ENCODE assay signal across 8 cellular contexts in the genomic region with DNA sequence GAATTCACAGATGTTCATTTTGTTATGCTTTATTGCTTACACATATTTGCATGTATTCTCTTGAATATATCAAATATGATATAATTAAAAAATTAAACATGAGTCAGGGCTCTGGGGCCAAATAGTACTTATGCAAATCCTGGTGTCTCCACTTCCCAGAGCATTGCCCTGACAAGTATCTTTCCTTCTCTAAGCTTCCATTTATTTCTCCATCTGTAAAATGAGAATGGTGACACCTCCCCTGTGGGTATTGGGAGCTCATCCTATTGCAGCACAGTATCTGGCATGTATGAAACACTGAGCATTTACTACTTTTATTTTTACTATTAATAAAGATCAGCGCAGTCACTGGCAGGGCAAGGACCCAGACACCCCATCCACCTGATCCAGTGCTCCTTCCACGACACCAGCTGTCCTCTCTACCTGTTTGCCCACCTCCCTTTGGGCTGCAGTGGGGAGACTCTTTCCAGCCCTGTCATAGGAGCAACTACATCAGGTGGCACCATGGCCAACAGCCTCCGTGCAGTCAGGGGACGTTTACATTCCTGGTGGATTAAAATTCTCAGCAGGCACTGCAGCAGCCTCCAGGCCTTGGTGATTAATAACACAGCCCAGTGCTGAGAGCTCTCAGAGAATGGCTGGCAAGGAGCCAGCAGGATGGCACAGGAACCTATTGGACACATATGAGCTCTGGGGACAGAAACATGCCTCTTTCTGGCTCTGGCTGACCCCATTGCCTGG.
DNase-seq lines count a peak whose midpoint lies in the region; ATAC-seq and TF ChIP-seq lines count a peak whose summit lies in the region.

No MANE protein-coding gene starts in this region.

- H3K27ac ChIP-seq in psoas muscle: no peak overlapping the region

- TF ChIP-seq CTCF in epithelial cell of esophagus (IDR thresholded peaks at IDR 0.05; ENCODE audit: insufficient read depth, low read depth, low read length, missing control alignments) (no peak), psoas muscle (IDR thresholded peaks at IDR 0.05) (no peak)

- H3K4me1 ChIP-seq in psoas muscle: no peaks in the 10 kb centered on the region

- intact Hi-C loops in psoas muscle (cut with DNase I): no loop called here

- H3K27me3 ChIP-seq in psoas muscle (ENCODE audit: insufficient read depth in 3 of 3, low read length in 2 of 3): no peaks in the 10 kb centered on the region

- no peak overlapping the region for H3K4me3 ChIP-seq in epithelial cell of esophagus (ENCODE audit: low read length)
- H3K4me3 ChIP-seq in psoas muscle: no peak overlapping the region

- no peaks in the 10 kb centered on the region for H3K36me3 ChIP-seq in psoas muscle (ENCODE audit: insufficient read depth in 1 of 2, low read depth in 1 of 2)

- 30 to 39% (median 38%) methylated on average over 4 of the region's 4 CpGs for WGBS in psoas muscle, 3 donors

- ATAC-seq in psoas muscle (peak; percentile 75 to 90 (median 80)), GM18873 (IDR thresholded peaks at IDR 0.05; ENCODE audit: low FRiP score, unreplicated experiment) (no peak), HG02678 (IDR thresholded peaks at IDR 0.05; ENCODE audit: unreplicated experiment) (no peak), GM21576 (IDR thresholded peaks at IDR 0.05; ENCODE audit: unreplicated experiment) (no peak)

- DNase-seq in NCI-H2196 (lab: John Stamatoyannopoulos, UW; ENCODE audit: unreplicated experiment) (peak; percentile 51), NCI-H2196 treated with DMSO at 0.1 percent for 48 hours (lab: John Stamatoyannopoulos, UW; ENCODE audit: unreplicated experiment) (no peak), NCI-H446 treated with DMSO at 0.1 percent for 48 hours (lab: John Stamatoyannopoulos, UW) (peak; percentile 83), epithelial cell of esophagus (ENCODE audit: low read depth) (peak; percentile 95), psoas muscle (no peak)

- H3K9me3 ChIP-seq in psoas muscle: no peaks in the 10 kb centered on the region

Comparison
In these comparisons a context has a peak if more than half of its experiments do, and no peak if none do; other contexts are left out.
1. DNase-seq: peak in NCI-H2196 (single experiment), NCI-H446 treated with DMSO at 0.1 percent for 48 hours (single experiment) and epithelial cell of esophagus (single experiment); none in NCI-H2196 treated with DMSO at 0.1 percent for 48 hours (single experiment) and psoas muscle (0 of 2).
2. ATAC-seq: peak in psoas muscle (4 of 4); none in GM18873 (single experiment), HG02678 (single experiment) and GM21576 (single experiment).